ENCODE assay signal across 2 cellular contexts in the genomic region with DNA sequence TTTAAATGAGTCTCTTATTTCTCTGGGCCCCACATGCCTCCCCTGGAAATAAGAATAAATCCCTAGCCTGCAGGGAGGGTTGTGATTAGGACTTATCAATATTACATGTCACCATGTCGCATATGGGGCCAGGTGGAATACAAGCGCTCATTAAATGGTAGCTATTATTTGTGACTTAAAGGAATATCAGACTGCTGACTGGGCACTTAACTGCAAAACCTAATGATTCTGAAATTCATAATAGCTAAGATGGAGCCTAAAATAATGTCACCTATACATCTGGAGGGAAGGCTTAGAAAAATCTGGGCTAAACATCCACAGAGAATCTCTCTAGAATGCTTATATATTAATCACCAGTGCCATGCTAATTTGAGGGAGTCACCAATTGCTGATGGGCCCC.
TF ChIP-seq lines count a peak whose summit lies in the region.

No MANE protein-coding gene starts in this region.

TF ChIP-seq in IMR-90, 13 proteins besides CTCF, POLR2A, EP300 and RAD21:
- TF ChIP-seq, protein P1, sequence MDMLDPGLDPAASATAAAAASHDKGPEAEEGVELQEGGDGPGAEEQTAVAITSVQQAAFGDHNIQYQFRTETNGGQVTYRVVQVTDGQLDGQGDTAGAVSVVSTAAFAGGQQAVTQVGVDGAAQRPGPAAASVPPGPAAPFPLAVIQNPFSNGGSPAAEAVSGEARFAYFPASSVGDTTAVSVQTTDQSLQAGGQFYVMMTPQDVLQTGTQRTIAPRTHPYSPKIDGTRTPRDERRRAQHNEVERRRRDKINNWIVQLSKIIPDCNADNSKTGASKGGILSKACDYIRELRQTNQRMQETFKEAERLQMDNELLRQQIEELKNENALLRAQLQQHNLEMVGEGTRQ (IDR thresholded peaks at IDR 0.05; ENCODE audit: low read depth, low read length): no peak
- TF ChIP-seq MAFK (IDR thresholded peaks at IDR 0.05; ENCODE audit: low read depth, low read length): peak; percentile 58

TF ChIP-seq in K562, 482 proteins besides CTCF, POLR2A, EP300 and RAD21:
- TF ChIP-seq ZNF316 (IDR thresholded peaks at IDR 0.05) (peak; percentile 22; the same call in 1 of the 2 replicates), SPI1 (IDR thresholded peaks at IDR 0.05; ENCODE audit: borderline replicate concordance, low read depth, low read length) (no peak), HNRNPLL (IDR thresholded peaks at IDR 0.05; ENCODE audit: low read depth, low read length, poor library complexity, severe bottlenecking) (no peak), STAG1 (CRISPR knock-in tag; IDR thresholded peaks at IDR 0.05; ENCODE audit: borderline replicate concordance) (no peak)
- TF ChIP-seq, protein P2, sequence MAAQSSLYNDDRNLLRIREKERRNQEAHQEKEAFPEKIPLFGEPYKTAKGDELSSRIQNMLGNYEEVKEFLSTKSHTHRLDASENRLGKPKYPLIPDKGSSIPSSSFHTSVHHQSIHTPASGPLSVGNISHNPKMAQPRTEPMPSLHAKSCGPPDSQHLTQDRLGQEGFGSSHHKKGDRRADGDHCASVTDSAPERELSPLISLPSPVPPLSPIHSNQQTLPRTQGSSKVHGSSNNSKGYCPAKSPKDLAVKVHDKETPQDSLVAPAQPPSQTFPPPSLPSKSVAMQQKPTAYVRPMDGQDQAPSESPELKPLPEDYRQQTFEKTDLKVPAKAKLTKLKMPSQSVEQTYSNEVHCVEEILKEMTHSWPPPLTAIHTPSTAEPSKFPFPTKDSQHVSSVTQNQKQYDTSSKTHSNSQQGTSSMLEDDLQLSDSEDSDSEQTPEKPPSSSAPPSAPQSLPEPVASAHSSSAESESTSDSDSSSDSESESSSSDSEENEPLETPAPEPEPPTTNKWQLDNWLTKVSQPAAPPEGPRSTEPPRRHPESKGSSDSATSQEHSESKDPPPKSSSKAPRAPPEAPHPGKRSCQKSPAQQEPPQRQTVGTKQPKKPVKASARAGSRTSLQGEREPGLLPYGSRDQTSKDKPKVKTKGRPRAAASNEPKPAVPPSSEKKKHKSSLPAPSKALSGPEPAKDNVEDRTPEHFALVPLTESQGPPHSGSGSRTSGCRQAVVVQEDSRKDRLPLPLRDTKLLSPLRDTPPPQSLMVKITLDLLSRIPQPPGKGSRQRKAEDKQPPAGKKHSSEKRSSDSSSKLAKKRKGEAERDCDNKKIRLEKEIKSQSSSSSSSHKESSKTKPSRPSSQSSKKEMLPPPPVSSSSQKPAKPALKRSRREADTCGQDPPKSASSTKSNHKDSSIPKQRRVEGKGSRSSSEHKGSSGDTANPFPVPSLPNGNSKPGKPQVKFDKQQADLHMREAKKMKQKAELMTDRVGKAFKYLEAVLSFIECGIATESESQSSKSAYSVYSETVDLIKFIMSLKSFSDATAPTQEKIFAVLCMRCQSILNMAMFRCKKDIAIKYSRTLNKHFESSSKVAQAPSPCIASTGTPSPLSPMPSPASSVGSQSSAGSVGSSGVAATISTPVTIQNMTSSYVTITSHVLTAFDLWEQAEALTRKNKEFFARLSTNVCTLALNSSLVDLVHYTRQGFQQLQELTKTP (IDR thresholded peaks at IDR 0.05; ENCODE audit: low read depth in 1 of 2, partially characterized antibody in 2 of 2): no peak
